Comparison of ENCODE assay signal across 14 cellular contexts in the genomic region with DNA sequence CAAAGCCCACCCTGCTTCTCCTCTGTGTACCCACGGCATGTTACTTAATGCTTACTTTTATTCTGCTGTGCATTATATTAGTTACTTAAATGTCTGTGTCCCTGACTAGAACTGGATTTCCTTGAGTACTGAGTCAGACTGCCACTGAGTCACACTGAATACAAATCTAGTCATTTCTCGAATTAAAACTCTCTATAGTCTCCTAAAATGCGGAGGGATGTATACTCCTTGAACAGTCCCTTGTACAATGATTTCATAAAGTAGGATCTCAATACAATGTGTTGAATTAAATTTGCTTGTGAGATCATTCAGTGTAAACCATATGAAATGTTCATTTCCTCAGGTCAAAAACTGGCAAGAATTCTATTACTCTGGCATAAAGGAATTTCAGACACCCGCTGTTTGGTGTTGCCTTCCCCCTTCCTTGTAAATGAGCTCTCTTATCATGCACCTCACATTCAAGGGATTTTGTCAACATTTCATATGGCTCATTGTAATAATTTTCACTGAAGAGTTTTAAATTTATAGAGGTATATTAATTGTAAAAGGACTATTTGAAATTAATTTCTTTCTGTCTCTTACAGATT. TPM values are rescaled to one million over a fixed set of nuclear protein-coding genes. Genes with fewer than 3 reads are reported as not detected.
A peak's percentile ranks its signal among the peaks of the same experiment; 100 is the strongest.
DNase-seq lines count a peak whose midpoint lies in the region; ATAC-seq and TF ChIP-seq lines count a peak whose summit lies in the region.
"Had no signal": no experiment of that assay in that cellular context is flagged by ENCODE, and none has a peak within 500 bp of the region (broad histone marks: within the 10 kb centered on the region; RNA-seq: fewer than 3 reads in every experiment).

No MANE protein-coding gene starts in this region.

- POLR2A ChIA-PET in HCT116 (lab: Charles Lee) = no interaction called here

- intact Hi-C loops in HCT116 (cut with micrococcal nuclease) (no loop called here), aorta (cut with DNase I) (no loop called here)

- CTCF ChIA-PET in HCT116 (lab: Charles Lee) = no interaction called here

- H3K4me1 Mint-ChIP-seq in activated T-helper 17 cell treated with anti-CD3 and anti-CD28 coated beads, Interleukin-2, amount 50 U/mL, for 72 hours = peaks cover 6% of the 10 kb centered on the region

- no peak overlapping the region for H3K27ac Mint-ChIP-seq in activated T-helper 17 cell treated with anti-CD3 and anti-CD28 coated beads, Interleukin-2, amount 50 U/mL, for 72 hours
- H3K27ac Mint-ChIP-seq: activated B cell treated with CpG ODN at 0.5 μM for 24 hours had no signal

- H3K27ac ChIP-seq in HCT116 (ENCODE audit: low read depth, low read length) (no peak overlapping the region), aorta (ENCODE audit: low read depth in 1 of 2, low read length in 2 of 2) (no peak overlapping the region)
- H3K27ac ChIP-seq: lower lobe of right lung, parathyroid adenoma had no signal

- H3K27me3 Mint-ChIP-seq in activated T-helper 17 cell treated with anti-CD3 and anti-CD28 coated beads, Interleukin-2, amount 50 U/mL, for 72 hours = peaks cover 4% of the 10 kb centered on the region

- H3K79me2 ChIP-seq in HCT116 (ENCODE audit: insufficient read depth, low read length) = no peaks in the 10 kb centered on the region
- H3K79me2 ChIP-seq: parathyroid adenoma had no signal

- ATAC-seq in HCT116 (no peak), GM21423 (IDR thresholded peaks at IDR 0.05; ENCODE audit: unreplicated experiment) (no peak), aorta (ENCODE audit: low FRiP score) (no peak), GM21367 (IDR thresholded peaks at IDR 0.05; ENCODE audit: unreplicated experiment) (no peak)
- ATAC-seq in activated T-helper 17 cell treated with anti-CD3 and anti-CD28 coated beads, Interleukin-2, amount 50 U/mL, for 72 hours (replicated peaks) = peak; percentile 100
- ATAC-seq: lower lobe of right lung had no signal

- no peak overlapping the region for H3K9ac ChIP-seq in HCT116 (ENCODE audit: low read length)
- H3K9ac ChIP-seq: parathyroid adenoma had no signal

- no peaks in the 10 kb centered on the region for H3K9me3 Mint-ChIP-seq in activated T-helper 17 cell treated with anti-CD3 and anti-CD28 coated beads, Interleukin-2, amount 50 U/mL, for 72 hours
- H3K9me3 Mint-ChIP-seq: activated B cell treated with CpG ODN at 0.5 μM for 24 hours had no signal

- peak; percentile 21 for DNase-seq in Daoy (ENCODE audit: low read depth)
- DNase-seq in HCT116 (ENCODE audit: low read depth, low spot score) = no peak
- peak; percentile 73 for DNase-seq in iris pigment epithelial cell (ENCODE audit: low read depth)
- DNase-seq in aorta = no peak
- no peak for DNase-seq in stimulated activated CD4-positive, alpha-beta T cell treated with anti-CD3 and anti-CD28 coated beads, Interleukin-4, amount 100 ng/mL, for 4 hours
- DNase-seq: activated B cell treated with CpG ODN at 0.5 μM for 24 hours; lower lobe of right lung; MM.1S; NCI-H345; stimulated activated CD4-positive, alpha-beta T cell treated with anti-CD3 and anti-CD28 coated beads, Interleukin-4, amount 100 ng/mL, for 24 hours had no signal

- no peak for TF ChIP-seq POLR2A in HCT116 (IDR thresholded peaks at IDR 0.05; ENCODE audit: borderline replicate concordance, extremely low read depth, insufficient read depth, insufficient read length)

- H4K20me1 ChIP-seq in HCT116 (ENCODE audit: insufficient read depth) = no peaks in the 10 kb centered on the region

- 60 to 61% methylated on average over 4 of the region's 4 CpGs for WGBS in aorta, 2 donors

- H3K27me3 ChIP-seq in HCT116 (ENCODE audit: insufficient read depth, low read length) (no peaks in the 10 kb centered on the region), aorta (ENCODE audit: control insufficient read depth in 1 of 2, insufficient read depth in 2 of 2, low read length in 1 of 2) (no peaks in the 10 kb centered on the region)

- H3K4me3 ChIP-seq in HCT116 (replicated peaks in 1 of 2; ENCODE audit: low read depth in 1 of 2, low read length in 2 of 2) = no peak overlapping the region
- H3K4me3 ChIP-seq in aorta (ENCODE audit: low read length in 2 of 2) = peak overlapping the region in 1 of 2 donors; percentile 21
- H3K4me3 ChIP-seq: lower lobe of right lung had no signal

- no peaks in the 10 kb centered on the region for H3K36me3 ChIP-seq in HCT116 (ENCODE audit: control insufficient read depth in 1 of 2, insufficient read depth in 2 of 2, low read length in 2 of 2)
- H3K36me3 ChIP-seq in aorta (ENCODE audit: control insufficient read depth in 1 of 2, insufficient read depth in 2 of 2, low read length in 1 of 2) = no peaks in the 10 kb centered on the region
- H3K36me3 ChIP-seq: lower lobe of right lung had no signal

- H3K9me2 ChIP-seq in HCT116 (ENCODE audit: insufficient read depth) = no peaks in the 10 kb centered on the region

- H3K4me3 Mint-ChIP-seq in activated T-helper 17 cell treated with anti-CD3 and anti-CD28 coated beads, Interleukin-2, amount 50 U/mL, for 72 hours = no peak overlapping the region
- H3K4me3 Mint-ChIP-seq: activated B cell treated with CpG ODN at 0.5 μM for 24 hours had no signal

- RAD21 ChIA-PET in HCT116 (lab: Charles Lee; ENCODE audit: low non-redundant PET in 1 of 2, low total read pairs in 2 of 2, uncharacterized antibody in 2 of 2, unreplicated experiment in 2 of 2) = no interaction called here

- no peaks in the 10 kb centered on the region for H3K36me3 Mint-ChIP-seq in activated T-helper 17 cell treated with anti-CD3 and anti-CD28 coated beads, Interleukin-2, amount 50 U/mL, for 72 hours (ENCODE audit: low read depth)

- H3K9me3 ChIP-seq in HCT116 (ENCODE audit: control insufficient read depth in 1 of 2, insufficient read depth in 1 of 2, low read depth in 1 of 2, low read length in 2 of 2) = no peaks in the 10 kb centered on the region
- no peaks in the 10 kb centered on the region for H3K9me3 ChIP-seq in aorta (ENCODE audit: control insufficient read depth, low read length)
- H3K9me3 ChIP-seq: lower lobe of right lung had no signal

- no TSS peak for BruUV-seq in HCT116 (replicated peaks; lab: Mats Ljungman, UMichigan)

- no peak for TF ChIP-seq CTCF in HCT116 (IDR thresholded peaks at IDR 0.05 in 2 of 3, conservative IDR thresholded peaks at IDR 0.05 in 1 of 3; ENCODE audit: borderline replicate concordance in 1 of 3, insufficient read depth in 1 of 3, low read depth in 2 of 3, low read length in 2 of 3)

- no peak for TF ChIP-seq RAD21 in HCT116 (IDR thresholded peaks at IDR 0.05; ENCODE audit: low read depth)

- peak overlapping the region; percentile 17 for H3K4me2 ChIP-seq in HCT116 (ENCODE audit: low read length)

- peak overlapping the region; percentile 74 for H2AFZ ChIP-seq in HCT116 (ENCODE audit: low read depth, low read length, poor library complexity, severe bottlenecking)
- H2AFZ ChIP-seq: parathyroid adenoma had no signal

- H3K4me1 ChIP-seq in HCT116 (ENCODE audit: control insufficient read depth in 1 of 2, insufficient read depth in 2 of 2, low read length in 2 of 2) = peaks cover 0 to 12% of the 10 kb centered on the region in 2 experiments; a peak in 2 of 4 replicates
- no peaks in the 10 kb centered on the region for H3K4me1 ChIP-seq in aorta (ENCODE audit: control insufficient read depth in 1 of 2, insufficient read depth in 2 of 2, low read length in 2 of 2)
- H3K4me1 ChIP-seq: lower lobe of right lung, parathyroid adenoma had no signal

TF ChIP-seq in HCT116, 20 proteins besides CTCF, POLR2A, EP300 and RAD21:
- TF ChIP-seq ZFX (IDR thresholded peaks at IDR 0.05) (no peak), JUND (IDR thresholded peaks at IDR 0.05) (peak; percentile 16; the same call in 1 of the 2 replicates), YY1 (IDR thresholded peaks at IDR 0.05; ENCODE audit: extremely low read depth, insufficient replicate concordance, low read depth, low read length) (no peak), ZNF274 (IDR thresholded peaks at IDR 0.05; ENCODE audit: low read depth, low read length) (no peak), TCF7L2 (IDR thresholded peaks at IDR 0.05; ENCODE audit: borderline replicate concordance, extremely low read depth, insufficient read depth, insufficient read length) (no peak), EGR1 (IDR thresholded peaks at IDR 0.05; ENCODE audit: low read depth) (no peak), FOSL1 (IDR thresholded peaks at IDR 0.05; ENCODE audit: low read depth) (peak; percentile 49; the same call in 1 of the 2 replicates)
- TF ChIP-seq, protein P1, sequence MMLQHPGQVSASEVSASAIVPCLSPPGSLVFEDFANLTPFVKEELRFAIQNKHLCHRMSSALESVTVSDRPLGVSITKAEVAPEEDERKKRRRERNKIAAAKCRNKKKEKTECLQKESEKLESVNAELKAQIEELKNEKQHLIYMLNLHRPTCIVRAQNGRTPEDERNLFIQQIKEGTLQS (IDR thresholded peaks at IDR 0.05) = no peak

RNA-seq across cellular contexts. Expression of gene FAM241A, which starts 17.4 kb away (rescaled TPM):
- total RNA-seq in Daoy (2014; rRNA removed; shearing (Covaris generic)) = 1.8 and 2.1 TPM in 2 replicates
- total RNA-seq in HCT116 (2021; ENCODE audit: unreplicated experiment) (4.5 TPM), aorta (1 to 10 TPM; 7.1 to 8.9 TPM)
- polyA plus RNA-seq in HCT116 (2012) = 1.6 and 2.3 TPM in 2 replicates
- 1 to 10 TPM; 3.0 to 3.8 TPM for total RNA-seq in activated T-helper 17 cell treated with anti-CD3 and anti-CD28 coated beads, Interleukin-2, amount 50 U/mL, for 72 hours
- polyA plus RNA-seq in aorta = 1 to 10 TPM; 2.2 to 2.8 TPM

Comparison
In these comparisons a context has a peak if more than half of its experiments do, and no peak if none do; other contexts are left out.
1. DNase-seq: peak in Daoy (single experiment) and iris pigment epithelial cell (single experiment); none in HCT116 (single experiment), aorta (0 of 2) and stimulated activated CD4-positive, alpha-beta T cell treated with anti-CD3 and anti-CD28 coated beads, Interleukin-4, amount 100 ng/mL, for 4 hours (0 of 2).